Comparison of ENCODE assay signal across 1 cellular context in the genomic region with DNA sequence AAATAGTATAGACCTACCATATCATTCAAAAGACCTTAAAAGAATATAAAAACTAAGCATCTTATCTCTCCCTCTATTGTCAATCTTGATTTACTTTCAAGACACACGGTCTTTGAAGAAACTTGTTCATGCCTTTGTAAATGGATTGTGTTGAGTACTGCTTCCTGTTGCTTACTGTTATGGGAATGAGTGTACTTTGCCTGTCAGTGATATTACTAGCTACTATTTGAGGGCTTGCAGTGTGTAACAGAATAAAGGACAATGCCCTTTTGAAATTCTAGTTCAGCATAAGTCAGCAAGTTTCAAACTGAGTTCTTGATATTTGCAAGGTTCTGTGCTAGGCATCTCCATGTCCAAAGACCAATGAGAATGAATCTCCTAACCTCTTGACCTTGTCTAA.
TF ChIP-seq lines count a peak whose summit lies in the region.

No MANE protein-coding gene starts in this region.

TF ChIP-seq in WTC11, 78 proteins besides CTCF, POLR2A, EP300 and RAD21 (continued from another document):
- TF ChIP-seq, protein P1, sequence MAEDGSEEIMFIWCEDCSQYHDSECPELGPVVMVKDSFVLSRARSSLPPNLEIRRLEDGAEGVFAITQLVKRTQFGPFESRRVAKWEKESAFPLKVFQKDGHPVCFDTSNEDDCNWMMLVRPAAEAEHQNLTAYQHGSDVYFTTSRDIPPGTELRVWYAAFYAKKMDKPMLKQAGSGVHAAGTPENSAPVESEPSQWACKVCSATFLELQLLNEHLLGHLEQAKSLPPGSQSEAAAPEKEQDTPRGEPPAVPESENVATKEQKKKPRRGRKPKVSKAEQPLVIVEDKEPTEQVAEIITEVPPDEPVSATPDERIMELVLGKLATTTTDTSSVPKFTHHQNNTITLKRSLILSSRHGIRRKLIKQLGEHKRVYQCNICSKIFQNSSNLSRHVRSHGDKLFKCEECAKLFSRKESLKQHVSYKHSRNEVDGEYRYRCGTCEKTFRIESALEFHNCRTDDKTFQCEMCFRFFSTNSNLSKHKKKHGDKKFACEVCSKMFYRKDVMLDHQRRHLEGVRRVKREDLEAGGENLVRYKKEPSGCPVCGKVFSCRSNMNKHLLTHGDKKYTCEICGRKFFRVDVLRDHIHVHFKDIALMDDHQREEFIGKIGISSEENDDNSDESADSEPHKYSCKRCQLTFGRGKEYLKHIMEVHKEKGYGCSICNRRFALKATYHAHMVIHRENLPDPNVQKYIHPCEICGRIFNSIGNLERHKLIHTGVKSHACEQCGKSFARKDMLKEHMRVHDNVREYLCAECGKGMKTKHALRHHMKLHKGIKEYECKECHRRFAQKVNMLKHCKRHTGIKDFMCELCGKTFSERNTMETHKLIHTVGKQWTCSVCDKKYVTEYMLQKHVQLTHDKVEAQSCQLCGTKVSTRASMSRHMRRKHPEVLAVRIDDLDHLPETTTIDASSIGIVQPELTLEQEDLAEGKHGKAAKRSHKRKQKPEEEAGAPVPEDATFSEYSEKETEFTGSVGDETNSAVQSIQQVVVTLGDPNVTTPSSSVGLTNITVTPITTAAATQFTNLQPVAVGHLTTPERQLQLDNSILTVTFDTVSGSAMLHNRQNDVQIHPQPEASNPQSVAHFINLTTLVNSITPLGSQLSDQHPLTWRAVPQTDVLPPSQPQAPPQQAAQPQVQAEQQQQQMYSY (CRISPR knock-in tag; IDR thresholded peaks at IDR 0.05), result no peak
